In the genomic region with DNA sequence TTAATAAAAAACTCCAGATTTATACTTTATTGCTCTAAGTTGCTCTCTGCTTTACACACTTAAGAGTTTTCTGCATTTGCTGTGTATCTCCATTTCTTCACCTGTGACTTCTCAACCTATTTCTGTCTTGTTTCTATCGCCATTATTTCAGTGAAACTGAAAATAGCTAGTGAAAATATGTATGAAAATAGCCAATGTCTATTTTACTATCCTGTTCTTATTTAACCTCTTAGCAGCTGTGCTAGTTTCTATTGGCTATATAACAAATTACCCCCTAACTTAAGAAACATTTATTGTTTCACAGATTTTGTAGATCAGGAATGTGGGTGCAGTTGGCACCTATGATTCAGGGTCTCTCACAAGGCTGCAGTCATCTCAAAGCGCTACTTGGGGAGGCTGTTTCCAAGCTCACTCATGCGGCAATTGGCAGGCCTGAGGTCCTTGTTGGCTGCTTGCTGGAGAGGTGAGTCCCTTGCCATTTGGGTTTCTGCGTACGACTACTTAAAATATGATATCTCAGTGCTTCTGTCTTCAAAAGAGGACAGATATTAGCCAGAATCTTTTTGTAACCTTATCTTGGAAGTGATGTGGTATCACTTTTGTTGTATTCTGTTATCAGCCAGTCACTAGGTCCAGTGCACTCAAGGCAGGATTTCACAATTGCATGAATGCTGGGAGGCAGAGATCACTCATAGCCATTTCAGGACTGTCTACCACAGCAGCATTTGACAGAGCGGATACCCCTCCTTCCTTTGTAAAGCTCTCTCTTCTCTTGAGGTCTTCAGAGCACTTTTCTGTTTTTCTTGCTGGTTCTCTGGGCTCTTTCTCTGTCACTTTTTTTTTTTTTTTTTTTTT, we compare ENCODE assay signal across 1 cellular context.
TF ChIP-seq lines count a peak whose summit lies in the region.

No MANE protein-coding gene starts in this region.

TF ChIP-seq in GM12878, 131 proteins besides CTCF, POLR2A, EP300 and RAD21 (continued from another document):
- TF ChIP-seq MLLT1 (IDR thresholded peaks at IDR 0.05), result no peak
- TF ChIP-seq BMI1 (IDR thresholded peaks at IDR 0.05; ENCODE audit: borderline replicate concordance), result no peak
- TF ChIP-seq FOXM1 (IDR thresholded peaks at IDR 0.05; ENCODE audit: low read depth, low read length), result peak; percentile 80; the same call in 1 of the 2 replicates
- no peak for TF ChIP-seq TCF3 (IDR thresholded peaks at IDR 0.05; ENCODE audit: borderline replicate concordance, insufficient read depth, low read depth, low read length)
- TF ChIP-seq MTA2 (IDR thresholded peaks at IDR 0.05; ENCODE audit: low read depth), result no peak
TF ChIP-seq in GM12878: peak in this region for 16.
